10 cellular contexts compared by ENCODE assay signal in genomic region chr7:266851-267840, GRCh38. TPM values are rescaled to one million over a fixed set of nuclear protein-coding genes. Genes with fewer than 3 reads are reported as not detected.
DNase-seq lines count a peak whose midpoint lies in the region; ATAC-seq and TF ChIP-seq lines count a peak whose summit lies in the region.
"Had no signal": no experiment of that assay in that cellular context is flagged by ENCODE, and none has a peak within 500 bp of the region (broad histone marks: within the 10 kb centered on the region; RNA-seq: fewer than 3 reads in every experiment).

No MANE protein-coding gene starts in this region.

- no peak overlapping the region for H3K14ac ChIP-seq in mesenchymal stem cell (ENCODE audit: low read length in 2 of 2)

- peaks cover 2% of the 10 kb centered on the region for H3K4me1 ChIP-seq in mesenchymal stem cell (ENCODE audit: control insufficient read depth, insufficient read depth, low read depth, low read length)

- H2AK5ac ChIP-seq in mesenchymal stem cell (ENCODE audit: low read length, severe bottlenecking), result no peak overlapping the region

- no peak overlapping the region for H2BK5ac ChIP-seq in mesenchymal stem cell (ENCODE audit: low read depth, low read length, poor library complexity, severe bottlenecking)

- no peak overlapping the region for H2AFZ ChIP-seq in mesenchymal stem cell (ENCODE audit: low read depth, low read length)

- no peaks in the 10 kb centered on the region for H3K36me3 Mint-ChIP-seq in T-helper 2 cell treated with Interferon-gamma antibody and Interleukin-4, amounts not matched to agents 5 μg/mL and 100 μg/mL, for 36 hours (ENCODE audit: low read depth)

- no peak overlapping the region for H3K27ac Mint-ChIP-seq in T-helper 2 cell treated with Interferon-gamma antibody and Interleukin-4, amounts not matched to agents 5 μg/mL and 100 μg/mL, for 36 hours
- H3K27ac Mint-ChIP-seq: activated T-helper 1 cell treated with anti-CD3 and anti-CD28 coated beads, Interleukin-12 subunit alpha, Interleukin-12 subunit beta, Interleukin-2, Interleukin-4 antibody, amounts not matched to agents 30 ng/mL and 10 ng/mL and 1 ng/mL, durations not matched to agents 14 hours and 24 hours and 36 hours had no signal

- H3K27ac ChIP-seq in C4-2B (no peak overlapping the region), mesenchymal stem cell (ENCODE audit: low read length, poor library complexity, severe bottlenecking) (no peak overlapping the region)

- no peak overlapping the region for H2BK12ac ChIP-seq in mesenchymal stem cell (ENCODE audit: low read length in 2 of 2)

- ATAC-seq in HG03139 (IDR thresholded peaks at IDR 0.05; ENCODE audit: unreplicated experiment) (no peak), HG03135 (IDR thresholded peaks at IDR 0.05; ENCODE audit: unreplicated experiment) (no peak)

- no peak overlapping the region for H4K8ac ChIP-seq in mesenchymal stem cell (ENCODE audit: low read length)

- H3K18ac ChIP-seq in mesenchymal stem cell (ENCODE audit: low read depth in 1 of 2, low read length in 2 of 2), result no peak overlapping the region

- no peak overlapping the region for H3K4ac ChIP-seq in mesenchymal stem cell (ENCODE audit: low read depth in 1 of 2, low read length in 2 of 2)

- H3K9me3 Mint-ChIP-seq in T-helper 2 cell treated with Interferon-gamma antibody and Interleukin-4, amounts not matched to agents 5 μg/mL and 100 μg/mL, for 36 hours, result no peaks in the 10 kb centered on the region

- peaks cover 4 to 23% of the 10 kb centered on the region in 2 experiments for H3K27me3 ChIP-seq in mesenchymal stem cell (ENCODE audit: control insufficient read depth in 1 of 2, insufficient read depth in 1 of 2, low read length in 2 of 2)

- H2BK15ac ChIP-seq in mesenchymal stem cell (ENCODE audit: low read depth, poor library complexity, severe bottlenecking), result no peak overlapping the region

- H3K27me3 Mint-ChIP-seq in T-helper 2 cell treated with Interferon-gamma antibody and Interleukin-4, amounts not matched to agents 5 μg/mL and 100 μg/mL, for 36 hours (ENCODE audit: low read depth), result no peaks in the 10 kb centered on the region

- H4K91ac ChIP-seq in mesenchymal stem cell (ENCODE audit: low read length), result peak overlapping the region; percentile 39

- H3K4me1 Mint-ChIP-seq in T-helper 2 cell treated with Interferon-gamma antibody and Interleukin-4, amounts not matched to agents 5 μg/mL and 100 μg/mL, for 36 hours (ENCODE audit: low read depth), result no peaks in the 10 kb centered on the region

- no peak overlapping the region for H3K4me2 ChIP-seq in mesenchymal stem cell (ENCODE audit: low read length, poor library complexity, severe bottlenecking)

- TF ChIP-seq CTCF in C4-2B (conservative IDR thresholded peaks at IDR 0.05), result peak; percentile 93
- TF ChIP-seq CTCF in LNCAP (IDR thresholded peaks at IDR 0.05), result peak; percentile 88

- H3K9ac ChIP-seq in mesenchymal stem cell (ENCODE audit: low read length), result no peak overlapping the region

- no peak overlapping the region for H3K23ac ChIP-seq in mesenchymal stem cell (ENCODE audit: low read length in 2 of 2)

- H2BK120ac ChIP-seq in mesenchymal stem cell (ENCODE audit: low read depth, low read length), result no peak overlapping the region

- H3K36me3 ChIP-seq in mesenchymal stem cell (ENCODE audit: control insufficient read depth in 1 of 2, insufficient read depth in 2 of 2, low read depth in 1 of 2, low read length in 2 of 2), result peaks cover 0 to 3% of the 10 kb centered on the region in 2 experiments

- WGBS in mesenchymal stem cell, result 75% methylated on average over 43 of the region's 45 CpGs

- H3K79me1 ChIP-seq in mesenchymal stem cell (replicated peaks; ENCODE audit: low read length, poor library complexity, severe bottlenecking), result no peaks in the 10 kb centered on the region

- no peak overlapping the region for H3K4me3 Mint-ChIP-seq in T-helper 2 cell treated with Interferon-gamma antibody and Interleukin-4, amounts not matched to agents 5 μg/mL and 100 μg/mL, for 36 hours
- H3K4me3 Mint-ChIP-seq: activated T-helper 1 cell treated with anti-CD3 and anti-CD28 coated beads, Interleukin-12 subunit alpha, Interleukin-12 subunit beta, Interleukin-2, Interleukin-4 antibody, amounts not matched to agents 30 ng/mL and 10 ng/mL and 1 ng/mL, durations not matched to agents 14 hours and 24 hours and 36 hours had no signal

- peak; percentile 16 for DNase-seq in cerebellar cortex (ENCODE audit: low spot score)
- no peak for DNase-seq in mesenchymal stem cell
- no peak for DNase-seq in T-helper 2 cell treated with Interferon-gamma antibody and Interleukin-4, amounts not matched to agents 5 μg/mL and 100 μg/mL, for 36 hours (ENCODE audit: low spot score)
- no peak for DNase-seq in DMS114 treated with DMSO at 0.1 percent for 48 hours (lab: John Stamatoyannopoulos, UW; ENCODE audit: unreplicated experiment)
- DNase-seq: stimulated activated CD8-positive, alpha-beta memory T cell treated with anti-CD3 and anti-CD28 coated beads, Interleukin-4, amount 100 ng/mL, for 48 hours had no signal

- no peak overlapping the region for H3K4me3 ChIP-seq in mesenchymal stem cell (ENCODE audit: insufficient read depth in 1 of 2, low read depth in 1 of 2, low read length in 2 of 2)

- H3K9me3 ChIP-seq in mesenchymal stem cell (ENCODE audit: control insufficient read depth, low read length), result peaks cover 6% of the 10 kb centered on the region

RNA-seq across cellular contexts. Expression of gene FOXL3, which starts 22.8 kb away (rescaled TPM):
- not detected for polyA plus RNA-seq in mesenchymal stem cell (2013, experiment 1 of 2)
- polyA plus RNA-seq in mesenchymal stem cell (2013, experiment 2 of 2), result not detected
